Comparison of ENCODE assay signal across 28 cellular contexts in genomic region chr5:53133020-53133419, GRCh38.
"Had no signal": no experiment of that assay in that cellular context is flagged by ENCODE, and none has a peak within 500 bp of the region (broad histone marks: within the 10 kb centered on the region; RNA-seq: fewer than 3 reads in every experiment).

No MANE protein-coding gene starts in this region.

- ATAC-seq: activated naive CD8-positive, alpha-beta T cell treated with anti-CD3 and anti-CD28 coated beads, Interleukin-2, amount 50 U/mL, for 24 hours; activated T-cell treated with anti-CD3 and anti-CD28 coated beads, Interleukin-2, amount 50 U/mL, for 72 hours; body of pancreas; effector memory CD8-positive, alpha-beta T cell; foreskin keratinocyte; gastrocnemius medialis; heart left ventricle; WTC11 had no signal

- DNase-seq: activated CD4-positive, alpha-beta memory T cell treated with anti-CD3 and anti-CD28 coated beads, Interleukin-2, amount 10 ng/mL, durations not matched to agents 7 days and 5 days; activated CD4-positive, alpha-beta T cell treated with anti-CD3 and anti-CD28 coated beads for 1 hour; activated CD4-positive, alpha-beta T cell treated with anti-CD3 and anti-CD28 coated beads for 4 hours; activated CD4-positive, alpha-beta T cell treated with anti-CD3 and anti-CD28 coated beads, Interleukin-2, amount 10 ng/mL, durations not matched to agents 7 days and 5 days; activated CD4-positive, alpha-beta T cell treated with anti-CD3 and anti-CD28 coated beads, Interleukin-2, amount 50 U/mL, for 4 hours; activated CD8-positive, alpha-beta memory T cell treated with anti-CD3 and anti-CD28 coated beads, Interleukin-2, amount 50 U/mL, for 48 hours; activated gamma-delta T cell; activated naive CD4-positive, alpha-beta T cell; activated naive CD8-positive, alpha-beta T cell treated with anti-CD3 and anti-CD28 coated beads for 36 hours; activated naive CD8-positive, alpha-beta T cell treated with anti-CD3 and anti-CD28 coated beads, Interleukin-2, amount 50 U/mL, for 24 hours; activated T-cell treated with anti-CD3 and anti-CD28 coated beads for 4 hours; activated T-cell treated with anti-CD3 and anti-CD28 coated beads, Interleukin-2, amount 50 U/mL, for 24 hours; activated T-cell treated with anti-CD3 and anti-CD28 coated beads, Interleukin-2, amount 50 U/mL, for 72 hours; adrenal gland; amygdala; aorta; body of pancreas; caudate nucleus; cortex of kidney; dermis blood vessel endothelial cell; effector CD4-positive, alpha-beta T cell; effector memory CD8-positive, alpha-beta T cell; erythroblast; foreskin keratinocyte; gastrocnemius medialis; glutamatergic neuron; heart left ventricle had no signal
